In genomic region chr22:27668828-27669797, GRCh38 we compare ENCODE assay signal across 1 cellular context.
TF ChIP-seq lines count a peak whose summit lies in the region.

No MANE protein-coding gene starts in this region.

TF ChIP-seq in HepG2, 621 proteins besides CTCF, POLR2A, EP300 and RAD21 (continued from another document and continues in another):
- peak; percentile 60; the same call in 1 of the 2 replicates for TF ChIP-seq MYC (CRISPR knock-in tag; IDR thresholded peaks at IDR 0.05; ENCODE audit: borderline replicate concordance)
- TF ChIP-seq MATR3 (CRISPR knock-in tag; IDR thresholded peaks at IDR 0.05): no peak
- TF ChIP-seq MTERF4 (CRISPR knock-in tag; IDR thresholded peaks at IDR 0.05): no peak
- TF ChIP-seq SYNCRIP (IDR thresholded peaks at IDR 0.05; ENCODE audit: insufficient read depth, low read depth, low read length): no peak
- TF ChIP-seq SKI (IDR thresholded peaks at IDR 0.05; ENCODE audit: partially characterized antibody): peak; percentile 59
- no peak for TF ChIP-seq ZNF138 (CRISPR knock-in tag; IDR thresholded peaks at IDR 0.05; ENCODE audit: low read depth)
- TF ChIP-seq DDIT3 (CRISPR knock-in tag; IDR thresholded peaks at IDR 0.05): no peak
- 0 out of 2 replicates have a peak, but pooled peaks have one; percentile 49 for TF ChIP-seq NRL (CRISPR knock-in tag; IDR thresholded peaks at IDR 0.05; ENCODE audit: borderline replicate concordance)
- no peak for TF ChIP-seq ZNF660 (CRISPR knock-in tag; IDR thresholded peaks at IDR 0.05; ENCODE audit: borderline replicate concordance, low read depth)
- TF ChIP-seq MTF1 (CRISPR knock-in tag; IDR thresholded peaks at IDR 0.05): no peak
- TF ChIP-seq ZNF232 (CRISPR knock-in tag; IDR thresholded peaks at IDR 0.05; ENCODE audit: borderline replicate concordance): no peak
- TF ChIP-seq ZMYM3 (CRISPR knock-in tag; IDR thresholded peaks at IDR 0.05): 0 out of 2 replicates have a peak, but pooled peaks have one; percentile 16
- no peak for TF ChIP-seq ZNF512 (CRISPR knock-in tag; IDR thresholded peaks at IDR 0.05)
- TF ChIP-seq HHEX (CRISPR knock-in tag; IDR thresholded peaks at IDR 0.05): no peak
- no peak for TF ChIP-seq ZNF878 (CRISPR knock-in tag; IDR thresholded peaks at IDR 0.05)
- TF ChIP-seq ATF3 (CRISPR knock-in tag; IDR thresholded peaks at IDR 0.05): peak; percentile 35; the same call in 1 of the 2 replicates
- TF ChIP-seq TRIM22 (IDR thresholded peaks at IDR 0.05): no peak
- no peak for TF ChIP-seq REXO4 (CRISPR knock-in tag; IDR thresholded peaks at IDR 0.05; ENCODE audit: borderline replicate concordance)
- no peak for TF ChIP-seq PAF1 (CRISPR knock-in tag; IDR thresholded peaks at IDR 0.05)
- no peak for TF ChIP-seq ZNF558 (CRISPR knock-in tag; IDR thresholded peaks at IDR 0.05; ENCODE audit: borderline replicate concordance)
- TF ChIP-seq ETS1 (CRISPR knock-in tag; IDR thresholded peaks at IDR 0.05): no peak
- TF ChIP-seq THAP7 (CRISPR knock-in tag; IDR thresholded peaks at IDR 0.05): no peak
- no peak for TF ChIP-seq IKZF1 (IDR thresholded peaks at IDR 0.05)
- no peak for TF ChIP-seq SOX6 (IDR thresholded peaks at IDR 0.05)
- TF ChIP-seq SOX6 (CRISPR knock-in tag; IDR thresholded peaks at IDR 0.05): peak; percentile 45; the same call in 1 of the 2 replicates
- TF ChIP-seq TEAD3 (CRISPR knock-in tag; optimal IDR thresholded peaks at IDR 0.05; ENCODE audit: borderline replicate concordance): peak; percentile 15
- no peak for TF ChIP-seq AGO2 (optimal IDR thresholded peaks at IDR 0.05; ENCODE audit: low read depth, low read length)
- TF ChIP-seq ZNF143 (CRISPR knock-in tag; IDR thresholded peaks at IDR 0.05): no peak
- no peak for TF ChIP-seq ZNF10 (CRISPR knock-in tag; IDR thresholded peaks at IDR 0.05; ENCODE audit: borderline replicate concordance, low read depth)
- peak; percentile 33; the same call in 1 of the 2 replicates for TF ChIP-seq USF2 (IDR thresholded peaks at IDR 0.05; ENCODE audit: low read depth, low read length)
- no peak for TF ChIP-seq USF2 (CRISPR knock-in tag; IDR thresholded peaks at IDR 0.05; ENCODE audit: borderline replicate concordance)
- TF ChIP-seq NR2C2 (CRISPR knock-in tag; IDR thresholded peaks at IDR 0.05; ENCODE audit: borderline replicate concordance): no peak
- no peak for TF ChIP-seq RBM39 (IDR thresholded peaks at IDR 0.05; ENCODE audit: low read depth, low read length, poor library complexity, severe bottlenecking)
- TF ChIP-seq TSC22D2 (CRISPR knock-in tag; IDR thresholded peaks at IDR 0.05; ENCODE audit: borderline replicate concordance): no peak
- TF ChIP-seq ZNF776 (CRISPR knock-in tag; IDR thresholded peaks at IDR 0.05): no peak
- TF ChIP-seq ZNF713 (CRISPR knock-in tag; IDR thresholded peaks at IDR 0.05): no peak
- TF ChIP-seq HNF4G (IDR thresholded peaks at IDR 0.05; ENCODE audit: borderline replicate concordance, low read depth, low read length): no peak
- no peak for TF ChIP-seq HNF4G (CRISPR knock-in tag; IDR thresholded peaks at IDR 0.05; ENCODE audit: borderline replicate concordance, low read depth)
- TF ChIP-seq CBFB (CRISPR knock-in tag; IDR thresholded peaks at IDR 0.05): no peak
- TF ChIP-seq ZNF446 (CRISPR knock-in tag; IDR thresholded peaks at IDR 0.05): no peak
- TF ChIP-seq CBX5 (CRISPR knock-in tag; IDR thresholded peaks at IDR 0.05; ENCODE audit: borderline replicate concordance): no peak
- no peak for TF ChIP-seq FOXP1 (IDR thresholded peaks at IDR 0.05)
- no peak for TF ChIP-seq FOXP1 (CRISPR knock-in tag; IDR thresholded peaks at IDR 0.05)
- no peak for TF ChIP-seq NFIC (IDR thresholded peaks at IDR 0.05; ENCODE audit: low read length)
- no peak for TF ChIP-seq ZNF431 (CRISPR knock-in tag; IDR thresholded peaks at IDR 0.05; ENCODE audit: borderline replicate concordance, low read depth)
- no peak for TF ChIP-seq ZBTB4 (CRISPR knock-in tag; IDR thresholded peaks at IDR 0.05; ENCODE audit: borderline replicate concordance)
- TF ChIP-seq PITX1 (CRISPR knock-in tag; IDR thresholded peaks at IDR 0.05): peak; percentile 40; the same call in 1 of the 2 replicates
- TF ChIP-seq DRAP1 (CRISPR knock-in tag; IDR thresholded peaks at IDR 0.05): peak; percentile 70; the same call in 1 of the 2 replicates
- peak; percentile 27; the same call in 1 of the 2 replicates for TF ChIP-seq MED1 (CRISPR knock-in tag; IDR thresholded peaks at IDR 0.05)
- no peak for TF ChIP-seq ZNF3 (CRISPR knock-in tag; IDR thresholded peaks at IDR 0.05)
- TF ChIP-seq AKAP8 (CRISPR knock-in tag; IDR thresholded peaks at IDR 0.05): no peak
- no peak for TF ChIP-seq ZNF773 (CRISPR knock-in tag; IDR thresholded peaks at IDR 0.05; ENCODE audit: borderline replicate concordance)
- TF ChIP-seq GABPB1 (CRISPR knock-in tag; IDR thresholded peaks at IDR 0.05): peak; percentile 58
- no peak for TF ChIP-seq CSRNP1 (CRISPR knock-in tag; IDR thresholded peaks at IDR 0.05)
- TF ChIP-seq ZNF567 (CRISPR knock-in tag; IDR thresholded peaks at IDR 0.05; ENCODE audit: borderline replicate concordance): no peak
- no peak for TF ChIP-seq EED (CRISPR knock-in tag; IDR thresholded peaks at IDR 0.05)
- peak; percentile 44; the same call in 1 of the 2 replicates for TF ChIP-seq ZNF331 (CRISPR knock-in tag; IDR thresholded peaks at IDR 0.05)
- no peak for TF ChIP-seq TARDBP (CRISPR knock-in tag; IDR thresholded peaks at IDR 0.05)
- no peak for TF ChIP-seq SATB2 (CRISPR knock-in tag; IDR thresholded peaks at IDR 0.05)
